Comparison of ENCODE assay signal across 1 cellular context in the genomic region with DNA sequence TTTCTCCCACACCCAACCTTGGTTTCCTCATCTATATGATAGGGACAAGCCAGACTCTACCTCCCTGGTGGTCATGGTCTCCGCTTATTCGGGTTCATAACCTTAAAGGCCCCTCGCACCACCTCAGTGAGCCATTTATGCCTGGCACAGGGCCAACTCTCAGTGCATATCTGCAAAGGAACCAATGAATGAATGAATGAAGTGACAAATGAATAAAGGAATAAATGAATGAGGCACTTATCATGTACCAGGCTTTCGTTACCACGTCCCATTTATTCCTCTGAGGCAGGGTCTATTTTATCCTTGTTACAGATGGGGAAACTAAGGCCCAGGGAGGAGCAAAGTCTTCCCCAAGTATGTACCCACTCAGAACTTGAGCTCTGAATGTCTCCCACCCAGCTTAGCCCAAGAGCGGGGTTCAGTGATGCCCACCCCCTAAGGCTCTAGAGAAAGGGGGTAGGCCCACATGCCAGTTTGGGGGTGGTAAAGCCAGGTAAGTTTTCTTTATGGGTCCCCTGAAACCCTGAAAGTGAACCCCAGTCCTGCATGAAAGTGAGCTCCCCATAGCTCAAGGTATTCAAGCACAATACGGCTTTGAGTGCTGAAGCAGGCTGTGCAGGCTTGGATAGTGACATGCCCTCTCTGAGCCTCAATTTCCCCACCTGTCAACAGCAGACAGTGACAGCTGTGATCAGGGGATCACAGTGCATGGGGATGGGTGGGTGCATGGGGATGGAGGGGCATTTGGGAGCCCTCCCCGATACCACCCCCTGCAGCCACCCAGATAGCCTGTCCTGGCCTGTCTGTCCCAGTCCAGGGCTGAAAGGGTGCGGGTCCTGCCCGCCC.
A peak's percentile ranks its signal among the peaks of the same experiment; 100 is the strongest.
TF ChIP-seq lines count a peak whose summit lies in the region.

No MANE protein-coding gene starts in this region.

TF ChIP-seq in HepG2, 621 proteins besides CTCF, POLR2A, EP300 and RAD21:
- TF ChIP-seq, protein P1, sequence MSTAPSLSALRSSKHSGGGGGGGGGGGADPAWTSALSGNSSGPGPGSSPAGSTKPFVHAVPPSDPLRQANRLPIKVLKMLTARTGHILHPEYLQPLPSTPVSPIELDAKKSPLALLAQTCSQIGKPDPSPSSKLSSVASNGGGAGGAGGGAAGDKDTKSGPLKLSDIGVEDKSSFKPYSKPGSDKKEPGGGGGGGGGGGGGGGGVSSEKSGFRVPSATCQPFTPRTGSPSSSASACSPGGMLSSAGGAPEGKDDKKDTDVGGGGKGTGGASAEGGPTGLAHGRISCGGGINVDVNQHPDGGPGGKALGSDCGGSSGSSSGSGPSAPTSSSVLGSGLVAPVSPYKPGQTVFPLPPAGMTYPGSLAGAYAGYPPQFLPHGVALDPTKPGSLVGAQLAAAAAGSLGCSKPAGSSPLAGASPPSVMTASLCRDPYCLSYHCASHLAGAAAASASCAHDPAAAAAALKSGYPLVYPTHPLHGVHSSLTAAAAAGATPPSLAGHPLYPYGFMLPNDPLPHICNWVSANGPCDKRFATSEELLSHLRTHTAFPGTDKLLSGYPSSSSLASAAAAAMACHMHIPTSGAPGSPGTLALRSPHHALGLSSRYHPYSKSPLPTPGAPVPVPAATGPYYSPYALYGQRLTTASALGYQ (CRISPR knock-in tag; IDR thresholded peaks at IDR 0.05), result no peak
- TF ChIP-seq ZNF562 (CRISPR knock-in tag; IDR thresholded peaks at IDR 0.05; ENCODE audit: borderline replicate concordance) (no peak), ZNF652 (CRISPR knock-in tag; IDR thresholded peaks at IDR 0.05; ENCODE audit: borderline replicate concordance, low read depth) (0 out of 2 replicates have a peak, but pooled peaks have one; percentile 38), ZNF768 (CRISPR knock-in tag; IDR thresholded peaks at IDR 0.05) (peak; percentile 87), EZH2 (conservative IDR thresholded peaks at IDR 0.05; ENCODE audit: low read depth, low read length) (0 out of 2 replicates have a peak, but pooled peaks have one; percentile 45), FOSL2 (CRISPR knock-in tag; IDR thresholded peaks at IDR 0.05) (no peak), ZNF24 (IDR thresholded peaks at IDR 0.05) (0 out of 2 replicates have a peak, but pooled peaks have one; percentile 28), LCORL (IDR thresholded peaks at IDR 0.05) (peak; percentile 54; the same call in 1 of the 2 replicates), LCORL (CRISPR knock-in tag; IDR thresholded peaks at IDR 0.05) (no peak)
- TF ChIP-seq, protein P2, sequence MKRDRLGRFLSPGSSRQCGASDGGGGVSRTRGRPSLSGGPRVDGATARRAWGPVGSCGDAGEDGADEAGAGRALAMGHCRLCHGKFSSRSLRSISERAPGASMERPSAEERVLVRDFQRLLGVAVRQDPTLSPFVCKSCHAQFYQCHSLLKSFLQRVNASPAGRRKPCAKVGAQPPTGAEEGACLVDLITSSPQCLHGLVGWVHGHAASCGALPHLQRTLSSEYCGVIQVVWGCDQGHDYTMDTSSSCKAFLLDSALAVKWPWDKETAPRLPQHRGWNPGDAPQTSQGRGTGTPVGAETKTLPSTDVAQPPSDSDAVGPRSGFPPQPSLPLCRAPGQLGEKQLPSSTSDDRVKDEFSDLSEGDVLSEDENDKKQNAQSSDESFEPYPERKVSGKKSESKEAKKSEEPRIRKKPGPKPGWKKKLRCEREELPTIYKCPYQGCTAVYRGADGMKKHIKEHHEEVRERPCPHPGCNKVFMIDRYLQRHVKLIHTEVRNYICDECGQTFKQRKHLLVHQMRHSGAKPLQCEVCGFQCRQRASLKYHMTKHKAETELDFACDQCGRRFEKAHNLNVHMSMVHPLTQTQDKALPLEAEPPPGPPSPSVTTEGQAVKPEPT (CRISPR knock-in tag; IDR thresholded peaks at IDR 0.05; ENCODE audit: low read depth), result no peak
